ENCODE assay signal across 1 cellular context in the genomic region with DNA sequence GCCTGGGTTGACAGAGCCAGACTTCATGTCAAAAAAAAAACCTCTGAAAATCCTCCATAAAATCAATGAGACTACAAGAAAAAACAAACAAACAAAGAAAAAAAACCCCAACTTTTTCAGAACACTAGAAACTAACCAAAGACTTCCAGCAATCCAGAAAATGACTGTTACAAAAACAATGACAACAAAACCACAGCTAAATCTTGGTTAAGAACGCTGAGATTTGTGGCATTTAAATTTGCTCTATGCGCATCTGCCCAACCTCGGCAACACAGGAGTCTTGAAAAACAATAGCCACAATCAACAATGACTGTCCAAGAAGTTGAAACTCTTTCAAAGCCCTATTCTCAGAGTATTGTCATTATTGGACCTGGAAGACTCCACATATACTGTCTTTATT.
TF ChIP-seq lines count a peak whose summit lies in the region.

No MANE protein-coding gene starts in this region.

TF ChIP-seq in GM23338, 12 proteins besides CTCF, POLR2A, EP300 and RAD21 (continued from another document):
- no peak for TF ChIP-seq REST (IDR thresholded peaks at IDR 0.05; ENCODE audit: unreplicated experiment)
